ENCODE assay signal across 30 cellular contexts in the genomic region with DNA sequence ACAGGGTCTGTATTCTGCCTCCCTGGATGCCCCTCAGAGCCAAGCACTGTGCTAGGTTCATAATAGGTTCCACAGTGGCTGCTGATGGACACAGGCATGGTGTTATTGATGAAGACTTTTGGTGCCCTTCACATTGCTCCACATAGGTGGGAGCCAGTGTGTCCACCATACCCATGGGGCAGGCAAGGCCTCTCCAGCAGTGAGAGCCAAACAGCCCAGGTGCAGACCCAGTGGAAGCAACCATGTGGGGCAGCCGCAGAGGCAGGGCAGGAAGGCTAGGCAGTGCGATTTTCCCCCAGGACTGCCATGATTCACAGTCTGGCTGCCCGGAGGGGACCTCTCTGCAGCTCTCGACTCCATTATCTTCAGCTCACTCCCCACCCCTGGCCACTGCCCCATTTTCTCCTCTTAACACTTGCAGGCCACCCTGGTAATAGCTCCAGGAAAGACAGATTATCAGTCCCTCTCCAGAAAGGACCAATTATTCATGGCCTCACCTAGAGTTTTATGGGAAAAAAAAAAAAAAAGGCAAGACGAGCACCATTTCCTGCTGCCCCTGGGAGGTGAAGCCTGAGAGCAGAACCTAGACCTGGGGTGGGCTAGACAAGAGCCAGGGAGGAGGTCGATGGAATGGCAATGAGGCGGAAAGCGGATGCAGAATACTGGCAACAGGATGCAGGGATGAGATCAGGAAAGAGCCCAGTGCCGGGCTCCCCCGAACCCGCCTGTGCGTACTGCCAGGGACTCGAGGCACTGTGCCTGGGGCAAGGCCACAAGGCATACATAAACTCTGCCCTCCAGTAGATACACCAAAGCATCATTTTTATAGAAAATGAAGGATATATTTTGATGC.
"Had no signal": no experiment of that assay in that cellular context is flagged by ENCODE, and none has a peak within 500 bp of the region (broad histone marks: within the 10 kb centered on the region; RNA-seq: fewer than 3 reads in every experiment).

No MANE protein-coding gene starts in this region.

- H3K27me3 ChIP-seq: ascending aorta, cardiac muscle cell, colonic mucosa, dorsolateral prefrontal cortex, right atrium auricular region, stomach, thyroid gland had no signal

- H3K4me3 ChIP-seq: ascending aorta, cardiac muscle cell, colonic mucosa, dorsolateral prefrontal cortex, left ventricle myocardium inferior, lung, mucosa of descending colon, right atrium auricular region, smooth muscle cell, stomach, thyroid gland had no signal

- H3K9me3 ChIP-seq: ascending aorta, colonic mucosa, left ventricle myocardium inferior, mucosa of descending colon, right atrium auricular region, stomach, thyroid gland had no signal

- H3K36me3 ChIP-seq: ascending aorta, cardiac muscle cell, colonic mucosa, left ventricle myocardium inferior, right atrium auricular region, stomach, thyroid gland had no signal

- H3K27ac ChIP-seq: ascending aorta, cardiac muscle cell, colonic mucosa, dorsolateral prefrontal cortex, left ventricle myocardium inferior, right atrium auricular region, stomach, thyroid gland had no signal

- H3K4me2 ChIP-seq: smooth muscle cell had no signal

- H3K4me1 ChIP-seq: colonic mucosa, thyroid gland had no signal

- DNase-seq: activated CD4-positive, alpha-beta memory T cell treated with anti-CD3 and anti-CD28 coated beads, Interleukin-2, amount 10 ng/mL, durations not matched to agents 7 days and 5 days; activated CD4-positive, alpha-beta T cell treated with anti-CD3 and anti-CD28 coated beads for 1 hour; activated CD4-positive, alpha-beta T cell treated with anti-CD3 and anti-CD28 coated beads, Interleukin-2, amount 10 ng/mL, durations not matched to agents 7 days and 5 days; activated CD8-positive, alpha-beta memory T cell treated with anti-CD3 and anti-CD28 coated beads, Interleukin-2, amount 50 U/mL, for 48 hours; activated gamma-delta T cell; activated naive CD4-positive, alpha-beta T cell treated with anti-CD3 and anti-CD28 coated beads, Interleukin-2, amount 10 ng/mL, durations not matched to agents 7 days and 5 days; activated naive CD8-positive, alpha-beta T cell treated with anti-CD3 and anti-CD28 coated beads, Interleukin-2, amount 10 ng/mL, durations not matched to agents 7 days and 5 days; activated T-cell treated with anti-CD3 and anti-CD28 coated beads, Interleukin-2, amount 50 U/mL, for 24 hours; cerebellar nuclear complex; colonic mucosa; dorsolateral prefrontal cortex; effector memory CD8-positive, alpha-beta T cell; foreskin fibroblast; head of caudate nucleus; left ventricle myocardium inferior; mucosa of descending colon; nucleus accumbens; stimulated activated CD4-positive, alpha-beta T cell treated with anti-CD3 and anti-CD28 coated beads, Interleukin-1b, Interleukin-23, amount 100 ng/mL, for 48 hours; stimulated activated CD4-positive, alpha-beta T cell treated with anti-CD3 and anti-CD28 coated beads, Interleukin-4, amount 100 ng/mL, for 4 hours; stimulated activated CD8-positive, alpha-beta memory T cell treated with anti-CD3 and anti-CD28 coated beads, Interleukin-4, amount 100 ng/mL, for 48 hours; stomach; T-helper 17 cell; T1000; thyroid gland had no signal

- ATAC-seq: effector memory CD8-positive, alpha-beta T cell; mucosa of descending colon; stimulated activated memory B cell treated with anti-CD40 and anti-IgM and Interleukin-4, amounts not matched to agents 10 μg/mL and 1 μg/mL and 100 μg/mL, for 72 hours; T-helper 17 cell had no signal
